In genomic region chr1:18951416-18951815, GRCh38 we compare ENCODE assay signal across 10 cellular contexts. TPM values are rescaled to one million over a fixed set of nuclear protein-coding genes. Genes with fewer than 3 reads are reported as not detected.
DNase-seq lines count a peak whose midpoint lies in the region; ATAC-seq and TF ChIP-seq lines count a peak whose summit lies in the region.
"Had no signal": no experiment of that assay in that cellular context is flagged by ENCODE, and none has a peak within 500 bp of the region (broad histone marks: within the 10 kb centered on the region; RNA-seq: fewer than 3 reads in every experiment).

No MANE protein-coding gene starts in this region.

- H3K9ac ChIP-seq in liver (ENCODE audit: low read depth in 1 of 2, low read length in 2 of 2), result no peak overlapping the region

- no peaks in the 10 kb centered on the region for H3K27me3 Mint-ChIP-seq in activated CD4-positive, alpha-beta T cell treated with anti-CD3 and anti-CD28 coated beads, Interleukin-2, amount 10 ng/mL, durations not matched to agents 24 days and 14 days
- H3K27me3 Mint-ChIP-seq in activated T-helper 17 cell treated with anti-CD3 and anti-CD28 coated beads, Interleukin-2, amount 50 U/mL, for 72 hours, result no peaks in the 10 kb centered on the region

- TF ChIP-seq RAD21 in liver (IDR thresholded peaks at IDR 0.05), result no peak

- peaks cover 82% of the 10 kb centered on the region for H3K4me1 Mint-ChIP-seq in activated CD4-positive, alpha-beta T cell treated with anti-CD3 and anti-CD28 coated beads, Interleukin-2, amount 10 ng/mL, durations not matched to agents 24 days and 14 days
- H3K4me1 Mint-ChIP-seq in activated T-helper 17 cell treated with anti-CD3 and anti-CD28 coated beads, Interleukin-2, amount 50 U/mL, for 72 hours, result peaks cover 54% of the 10 kb centered on the region

- H3K36me3 ChIP-seq in liver (ENCODE audit: control insufficient read depth in 4 of 4, insufficient read depth in 3 of 4, low read depth in 1 of 4, low read length in 3 of 4), result no peaks in the 10 kb centered on the region
- H3K36me3 ChIP-seq in thymus (ENCODE audit: control insufficient read depth, insufficient read depth), result no peaks in the 10 kb centered on the region
- H3K36me3 ChIP-seq: cardiac muscle cell had no signal

- H3K27ac ChIP-seq in liver (ENCODE audit: low read depth in 1 of 2, low read length in 2 of 2) (peak overlapping the region; percentile 39 to 75), thymus (ENCODE audit: low read depth) (peak overlapping the region; percentile 33)
- H3K27ac ChIP-seq: PC-9 had no signal

- H3K4me3 ChIP-seq in liver (ENCODE audit: low read depth in 1 of 3, low read length in 3 of 3), result no peak overlapping the region
- H3K4me3 ChIP-seq in thymus (ENCODE audit: low read length), result no peak overlapping the region
- H3K4me3 ChIP-seq: cardiac muscle cell, PC-9 had no signal

- no peak for TF ChIP-seq CTCF in liver (IDR thresholded peaks at IDR 0.05; ENCODE audit: low read depth, low read length, missing input control)

- intact Hi-C loops in activated CD4-positive, alpha-beta T cell treated with anti-CD3 and anti-CD28 coated beads, Interleukin-2, amount 10 ng/mL, durations not matched to agents 24 days and 14 days (cut with micrococcal nuclease), result loop anchor here (5.0 kb wide), 1 partner anchor 256 kb away; no protein-coding TSS in a partner anchor

- DNase-seq in activated CD4-positive, alpha-beta T cell treated with anti-CD3 and anti-CD28 coated beads, Interleukin-2, amount 10 ng/mL, durations not matched to agents 24 days and 14 days, result no peak
- no peak for DNase-seq in activated CD4-positive, alpha-beta T cell treated with anti-CD3 and anti-CD28 coated beads for 1 hour
- no peak for DNase-seq in NCI-H2171 treated with DMSO at 0.1 percent for 48 hours (lab: John Stamatoyannopoulos, UW)
- no peak for DNase-seq in NCI-H2196 treated with DMSO at 0.1 percent for 48 hours (lab: John Stamatoyannopoulos, UW; ENCODE audit: unreplicated experiment)
- DNase-seq: PC-9 had no signal

- peak overlapping the region; percentile 98 for H3K27ac Mint-ChIP-seq in activated CD4-positive, alpha-beta T cell treated with anti-CD3 and anti-CD28 coated beads, Interleukin-2, amount 10 ng/mL, durations not matched to agents 24 days and 14 days
- peak overlapping the region; percentile 100 for H3K27ac Mint-ChIP-seq in activated T-helper 17 cell treated with anti-CD3 and anti-CD28 coated beads, Interleukin-2, amount 50 U/mL, for 72 hours

- H3K36me3 Mint-ChIP-seq in activated CD4-positive, alpha-beta T cell treated with anti-CD3 and anti-CD28 coated beads, Interleukin-2, amount 10 ng/mL, durations not matched to agents 24 days and 14 days (ENCODE audit: low read depth), result peaks cover 26% of the 10 kb centered on the region
- peaks cover 79% of the 10 kb centered on the region for H3K36me3 Mint-ChIP-seq in activated T-helper 17 cell treated with anti-CD3 and anti-CD28 coated beads, Interleukin-2, amount 50 U/mL, for 72 hours (ENCODE audit: low read depth)

- ATAC-seq in activated T-helper 17 cell treated with anti-CD3 and anti-CD28 coated beads, Interleukin-2, amount 50 U/mL, for 72 hours (replicated peaks), result peak; percentile 1
- no peak for ATAC-seq in HG03039 (IDR thresholded peaks at IDR 0.05; ENCODE audit: unreplicated experiment)

- WGBS in liver, result 72% methylated on average over 9 of the region's 9 CpGs
- WGBS in thymus, result 45% methylated on average over 9 of the region's 9 CpGs

- H3K9me3 Mint-ChIP-seq in activated CD4-positive, alpha-beta T cell treated with anti-CD3 and anti-CD28 coated beads, Interleukin-2, amount 10 ng/mL, durations not matched to agents 24 days and 14 days, result no peaks in the 10 kb centered on the region
- H3K9me3 Mint-ChIP-seq in activated T-helper 17 cell treated with anti-CD3 and anti-CD28 coated beads, Interleukin-2, amount 50 U/mL, for 72 hours, result no peaks in the 10 kb centered on the region

- H3K27me3 ChIP-seq in liver (ENCODE audit: control insufficient read depth in 4 of 4, insufficient read depth in 4 of 4, low read length in 3 of 4), result no peaks in the 10 kb centered on the region
- no peaks in the 10 kb centered on the region for H3K27me3 ChIP-seq in thymus (ENCODE audit: control insufficient read depth, insufficient read depth)
- H3K27me3 ChIP-seq: cardiac muscle cell had no signal

- H3K4me3 Mint-ChIP-seq in activated CD4-positive, alpha-beta T cell treated with anti-CD3 and anti-CD28 coated beads, Interleukin-2, amount 10 ng/mL, durations not matched to agents 24 days and 14 days, result peak overlapping the region; percentile 78
- H3K4me3 Mint-ChIP-seq in activated T-helper 17 cell treated with anti-CD3 and anti-CD28 coated beads, Interleukin-2, amount 50 U/mL, for 72 hours, result peak overlapping the region; percentile 98

- H3K9me3 ChIP-seq in liver (ENCODE audit: control insufficient read depth in 4 of 4, low read length in 3 of 4) (no peaks in the 10 kb centered on the region), thymus (ENCODE audit: control insufficient read depth) (no peaks in the 10 kb centered on the region)

- H3K4me1 ChIP-seq in liver (ENCODE audit: control insufficient read depth in 4 of 4, insufficient read depth in 4 of 4, low read length in 3 of 4) (peaks cover 26 to 79% (median 60%) of the 10 kb centered on the region in 4 donors), thymus (ENCODE audit: control insufficient read depth, insufficient read depth, low read length) (peaks cover 71% of the 10 kb centered on the region)

TF ChIP-seq in liver, 16 proteins besides CTCF, POLR2A, EP300 and RAD21:
- no peak for TF ChIP-seq YY1 (IDR thresholded peaks at IDR 0.05)
- TF ChIP-seq REST (IDR thresholded peaks at IDR 0.05), result no peak
- no peak for TF ChIP-seq JUND (IDR thresholded peaks at IDR 0.05)
TF ChIP-seq in liver: peak in this region for 0.

RNA-seq across cellular contexts. Expression of gene IFFO2, which starts 5.1 kb away (rescaled TPM):
- total RNA-seq in activated CD4-positive, alpha-beta T cell treated with anti-CD3 and anti-CD28 coated beads, Interleukin-2, amount 10 ng/mL, durations not matched to agents 24 days and 14 days, result 32.3 and 36.8 TPM in 2 replicates
- 10 to 100 TPM; 17.0 to 38.2 TPM for total RNA-seq in activated T-helper 17 cell treated with anti-CD3 and anti-CD28 coated beads, Interleukin-2, amount 50 U/mL, for 72 hours
- total RNA-seq in liver, result 1 to 10 TPM; 2.6 to 7.4 TPM
- 1 to 10 TPM in 1 of 2 donors, under 1 TPM in 1; 0.88 to 3.4 TPM for polyA plus RNA-seq in liver
- polyA plus RNA-seq in thymus, result 22.6 TPM

RNA-seq across cellular contexts. Expression of gene ALDH4A1, which starts 49.1 kb away (rescaled TPM):
- 2.8 and 5.2 TPM in 2 replicates for total RNA-seq in activated CD4-positive, alpha-beta T cell treated with anti-CD3 and anti-CD28 coated beads, Interleukin-2, amount 10 ng/mL, durations not matched to agents 24 days and 14 days
- 1 to 10 TPM; 3.5 to 4.8 TPM for total RNA-seq in activated T-helper 17 cell treated with anti-CD3 and anti-CD28 coated beads, Interleukin-2, amount 50 U/mL, for 72 hours
- total RNA-seq in liver, result 100 to 1,000 TPM; 162 to 287 TPM
- polyA plus RNA-seq in liver, result 100 to 1,000 TPM; 201 to 424 TPM
- 24.6 TPM for polyA plus RNA-seq in thymus

Comparison
In these comparisons a context has a peak if more than half of its experiments do, and no peak if none do; other contexts are left out.
1. RNA of gene ALDH4A1, which starts 49.1 kb away (total RNA-seq): 162 to 287 TPM in liver; 3.5 to 4.8 TPM in activated T-helper 17 cell treated with anti-CD3 and anti-CD28 coated beads, Interleukin-2, amount 50 U/mL, for 72 hours and 2.8 to 5.2 TPM in activated CD4-positive, alpha-beta T cell treated with anti-CD3 and anti-CD28 coated beads, Interleukin-2, amount 10 ng/mL, durations not matched to agents 24 days and 14 days; every median in the first group is over 10 times any median in the second.